ENCODE assay signal across 8 cellular contexts in the genomic region with DNA sequence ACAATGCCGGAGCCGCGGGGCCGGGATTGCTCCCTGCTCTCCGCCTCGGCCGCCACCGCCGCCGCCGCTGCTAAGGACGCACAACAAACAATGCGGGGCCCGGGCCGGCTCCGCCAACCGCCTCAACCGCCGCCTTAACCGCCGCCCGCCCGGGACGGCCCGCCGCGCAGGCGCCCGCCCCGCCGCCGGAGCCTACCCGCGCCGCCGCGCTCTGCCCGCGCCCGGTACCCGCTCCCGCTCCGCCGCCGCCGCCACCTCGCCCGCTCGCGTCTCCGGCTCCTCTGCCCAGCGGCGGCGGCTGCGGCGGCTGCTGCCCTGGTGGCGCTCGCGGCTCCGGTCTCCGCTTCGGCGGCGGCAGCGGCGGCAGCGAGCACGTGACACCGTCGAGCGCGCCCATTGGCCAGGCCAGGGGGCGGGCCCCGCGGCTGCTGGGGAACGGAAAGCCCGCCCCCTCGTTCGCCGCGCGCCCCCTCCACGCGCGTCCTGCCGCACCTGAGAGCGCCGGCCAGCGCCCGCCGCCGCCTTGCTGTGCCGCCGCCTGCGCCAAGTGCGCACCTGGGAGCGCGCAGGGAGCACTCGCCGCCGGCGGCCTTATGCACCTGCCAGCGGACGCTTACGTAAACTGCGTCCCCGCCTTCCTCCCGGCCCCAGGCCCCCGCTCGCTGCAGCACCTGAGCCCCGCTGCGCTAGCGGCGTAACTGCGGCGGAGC. TPM values are rescaled to one million over a fixed set of nuclear protein-coding genes. Genes with fewer than 3 reads are reported as not detected.
DNase-seq lines count a peak whose midpoint lies in the region; ATAC-seq and TF ChIP-seq lines count a peak whose summit lies in the region.

Gene STRBP, minus strand, starts transcription at position 347 of the 710 bp plus-strand sequence. CDS start 84,452 bp downstream, outside the sequence.

- intact Hi-C loops in CD4-positive, alpha-beta T cell (cut with DNase I, micrococcal nuclease), result loop anchor here (1.0 to 10.0 kb wide), 8 partner anchors 54 to 1176 kb away; partner anchors contain the start of genes DENND1A (in 1 of the 2), PDCL (in 1 of the 2), PSMB7 (in 1 of the 2) and TTLL11 (in 1 of the 2)
- intact Hi-C loops in activated CD8-positive, alpha-beta T cell treated with anti-CD3 and anti-CD28 coated beads for 36 hours (cut with micrococcal nuclease), result no loop called here

- peak within 1 kb of the TSS; percentile 73 for H3K27ac Mint-ChIP-seq in CD4-positive, alpha-beta T cell
- H3K27ac Mint-ChIP-seq in activated CD8-positive, alpha-beta T cell treated with anti-CD3 and anti-CD28 coated beads for 36 hours, result peak within 1 kb of the TSS; percentile 13

- peak within 1 kb of the TSS; percentile 89 for H3K4me3 Mint-ChIP-seq in CD4-positive, alpha-beta T cell
- peak within 1 kb of the TSS; percentile 69 for H3K4me3 Mint-ChIP-seq in activated CD8-positive, alpha-beta T cell treated with anti-CD3 and anti-CD28 coated beads for 36 hours

- H3K27me3 ChIP-seq in CD4-positive, alpha-beta T cell (ENCODE audit: control insufficient read depth, insufficient read depth, low read length), result no peaks in the 10 kb centered on the region

- H3K9me3 ChIP-seq in CD4-positive, alpha-beta T cell (ENCODE audit: control insufficient read depth, low read length), result no peaks in the 10 kb centered on the region

- TF ChIP-seq CTCF in CD4-positive, alpha-beta T cell (IDR thresholded peaks at IDR 0.05), result no peak
- TF ChIP-seq CTCF in activated CD8-positive, alpha-beta T cell treated with anti-CD3 and anti-CD28 coated beads for 36 hours (IDR thresholded peaks at IDR 0.05), result no peak

- no peaks in the 10 kb centered on the region for H3K36me3 Mint-ChIP-seq in CD4-positive, alpha-beta T cell (ENCODE audit: low read depth)
- no peaks in the 10 kb centered on the region for H3K36me3 Mint-ChIP-seq in activated CD8-positive, alpha-beta T cell treated with anti-CD3 and anti-CD28 coated beads for 36 hours (ENCODE audit: low read depth)

- ATAC-seq in CD4-positive, alpha-beta T cell (ENCODE audit: poor library complexity), result peak; percentile 88
- ATAC-seq in GM19455 (IDR thresholded peaks at IDR 0.05; ENCODE audit: unreplicated experiment), result peak; percentile 83
- peak; percentile 90 for ATAC-seq in activated CD8-positive, alpha-beta T cell treated with anti-CD3 and anti-CD28 coated beads for 36 hours

- H3K4me1 Mint-ChIP-seq in CD4-positive, alpha-beta T cell (ENCODE audit: low read depth), result peaks cover 35% of the 10 kb centered on the region
- peaks cover 37% of the 10 kb centered on the region for H3K4me1 Mint-ChIP-seq in activated CD8-positive, alpha-beta T cell treated with anti-CD3 and anti-CD28 coated beads for 36 hours (ENCODE audit: low read depth)

- H3K9me3 Mint-ChIP-seq in CD4-positive, alpha-beta T cell, result no peaks in the 10 kb centered on the region
- H3K9me3 Mint-ChIP-seq in activated CD8-positive, alpha-beta T cell treated with anti-CD3 and anti-CD28 coated beads for 36 hours, result no peaks in the 10 kb centered on the region

- POLR2A ChIA-PET in CD4-positive, alpha-beta T cell (lab: Charles Lee), result interaction anchor here (1.1 to 1.8 kb wide), 5 partner anchors 22 to 81 kb away, joined by 3 to 12 read pairs (median 7); no protein-coding TSS in a partner anchor
- POLR2A ChIA-PET in activated CD8-positive, alpha-beta T cell treated with anti-CD3 and anti-CD28 coated beads for 36 hours (lab: Charles Lee), result interaction anchor here (0.6 to 1.0 kb wide), 4 partner anchors 39 to 80 kb away, joined by 3 to 6 read pairs (median 3); no protein-coding TSS in a partner anchor

- CTCF ChIA-PET in CD4-positive, alpha-beta T cell (lab: Charles Lee), result interaction anchor here (0.9 to 1.3 kb wide), 2 partner anchors 15 to 43 kb away, joined by 3 read pairs; no protein-coding TSS in a partner anchor
- CTCF ChIA-PET in activated CD8-positive, alpha-beta T cell treated with anti-CD3 and anti-CD28 coated beads for 36 hours (lab: Charles Lee), result interaction anchor here (1.0 to 2.2 kb wide), 5 partner anchors 21 to 81 kb away, joined by 3 to 11 read pairs (median 6); no protein-coding TSS in a partner anchor

- no peaks in the 10 kb centered on the region for H3K27me3 Mint-ChIP-seq in CD4-positive, alpha-beta T cell
- H3K27me3 Mint-ChIP-seq in activated CD8-positive, alpha-beta T cell treated with anti-CD3 and anti-CD28 coated beads for 36 hours, result no peaks in the 10 kb centered on the region

- DNase-seq in CD4-positive, alpha-beta T cell, result peak; percentile 85 to 95 (median 92)
- peak; percentile 91 for DNase-seq in HK-2 (ENCODE audit: unreplicated experiment)
- DNase-seq in NCI-H82 (lab: John Stamatoyannopoulos, UW), result peak; percentile 94
- peak; percentile 93 for DNase-seq in activated CD8-positive, alpha-beta T cell treated with anti-CD3 and anti-CD28 coated beads for 36 hours
- peak; percentile 90 for DNase-seq in effector CD4-positive, alpha-beta T cell
- DNase-seq in medulla oblongata (ENCODE audit: extremely low spot score), result peak; percentile 90
- peak; percentile 83 to 89 (median 84) for DNase-seq in stimulated activated CD4-positive, alpha-beta T cell treated with anti-CD3 and anti-CD28 coated beads, TNF-alpha, amount 100 ng/mL, for 48 hours (ENCODE audit: low read depth in 3 of 3)

- peak within 1 kb of the TSS; percentile 62 for H3K27ac ChIP-seq in CD4-positive, alpha-beta T cell (ENCODE audit: low read depth, low read length)

RNA-seq across cellular contexts. Expression of gene STRBP, which starts in this region (rescaled TPM):
- total RNA-seq in CD4-positive, alpha-beta T cell, result 10 to 100 TPM; 10.9 to 12.0 TPM
- total RNA-seq in activated CD8-positive, alpha-beta T cell treated with anti-CD3 and anti-CD28 coated beads for 36 hours, result 10 to 100 TPM; 40.7 to 43.2 TPM

Comparison
In these comparisons a context has a peak if more than half of its experiments do, and no peak if none do; other contexts are left out.
1. Peak in every context shown above with its lines: DNase-seq, ATAC-seq and H3K27ac ChIP-seq.